24 cellular contexts compared by ENCODE assay signal in genomic region chr2:19435815-19436214, GRCh38.
DNase-seq lines count a peak whose midpoint lies in the region; ATAC-seq and TF ChIP-seq lines count a peak whose summit lies in the region.
"Had no signal": no experiment of that assay in that cellular context is flagged by ENCODE, and none has a peak within 500 bp of the region (broad histone marks: within the 10 kb centered on the region; RNA-seq: fewer than 3 reads in every experiment).

No MANE protein-coding gene starts in this region.

- intact Hi-C loops in sciatic nerve (cut with DNase I) (no loop called here), ovary (cut with DNase I) (no loop called here)

- no peaks in the 10 kb centered on the region for H3K4me1 ChIP-seq in ovary (ENCODE audit: insufficient read depth)
- H3K4me1 ChIP-seq: gastrocnemius medialis, testis, vagina had no signal

- H3K36me3 ChIP-seq in SK-N-MC (ENCODE audit: insufficient read depth, low read length) (no peaks in the 10 kb centered on the region), ovary (no peaks in the 10 kb centered on the region)
- H3K36me3 ChIP-seq: gastrocnemius medialis, neutrophil, vagina, WERI-Rb-1 had no signal

- peak; percentile 10 for DNase-seq in GM04503 (ENCODE audit: low read depth)
- DNase-seq in SK-N-MC (ENCODE audit: low read depth, low spot score): peak; percentile 57
- peak; percentile 24 for DNase-seq in fibroblast of mammary gland (ENCODE audit: low read depth)
- DNase-seq in sciatic nerve (ENCODE audit: low spot score): no peak
- DNase-seq in ovary: no peak
- no peak for DNase-seq in occipital lobe (lab: John Stamatoyannopoulos, UW)
- DNase-seq in pons (ENCODE audit: low spot score): no peak
- DNase-seq: activated CD4-positive, alpha-beta T cell treated with anti-CD3 and anti-CD28 coated beads, Interleukin-2, amount 10 ng/mL, durations not matched to agents 24 days and 14 days; activated naive CD4-positive, alpha-beta T cell treated with Interleukin-2 at 50 U/mL for 16 hours; activated T-cell treated with anti-CD3 and anti-CD28 coated beads, Interleukin-2, amount 50 U/mL, for 72 hours; CD4-positive, alpha-beta memory T cell; DMS 273 treated with DMSO at 0.1 percent for 48 hours; gastrocnemius medialis; mesenchymal stem cell; NCI-H146; NCI-H510A; stimulated activated CD4-positive, alpha-beta T cell treated with anti-CD3 and anti-CD28 coated beads, Interleukin-15, amount 100 ng/mL, for 24 hours; stimulated activated naive CD4-positive, alpha-beta T cell treated with Interleukin-2 at 50 U/mL for 16 hours; testis; WERI-Rb-1 had no signal

- WGBS in ovary, 3 donors: 0 to 3% (median 0%) methylated on average over 1 of the region's 1 CpG

- no peaks in the 10 kb centered on the region for H3K9me3 ChIP-seq in SK-N-MC (ENCODE audit: low read depth, low read length)
- no peaks in the 10 kb centered on the region for H3K9me3 ChIP-seq in ovary
- H3K9me3 ChIP-seq: gastrocnemius medialis, neutrophil, testis, vagina had no signal

- no peak for TF ChIP-seq CTCF in fibroblast of mammary gland (conservative IDR thresholded peaks at IDR 0.05; ENCODE audit: control insufficient read depth, insufficient read depth, low read depth, low read length)
- no peak for TF ChIP-seq CTCF in ovary (IDR thresholded peaks at IDR 0.05)

- TF ChIP-seq EP300 in ovary (IDR thresholded peaks at IDR 0.05): no peak

- TF ChIP-seq POLR2A in ovary (IDR thresholded peaks at IDR 0.05): no peak

- no peak overlapping the region for H3K9ac ChIP-seq in SK-N-MC (ENCODE audit: insufficient read length)

- 0 out of 2 replicates have a peak overlapping the region, but pooled peaks have one; percentile 17 for H3K4me3 ChIP-seq in SK-N-MC
- no peak overlapping the region for H3K4me3 ChIP-seq in fibroblast of mammary gland (ENCODE audit: control insufficient read depth, low read depth, low read length)
- no peak overlapping the region for H3K4me3 ChIP-seq in ovary
- H3K4me3 ChIP-seq: gastrocnemius medialis, testis, vagina had no signal

- H3K27ac ChIP-seq in SK-N-MC: peak overlapping the region; percentile 25; the same call in 1 of the 2 replicates
- H3K27ac ChIP-seq in ovary: no peak overlapping the region
- H3K27ac ChIP-seq: gastrocnemius medialis, neutrophil, testis, vagina, WERI-Rb-1 had no signal

- no peaks in the 10 kb centered on the region for H3K27me3 ChIP-seq in ovary
- H3K27me3 ChIP-seq: gastrocnemius medialis, neutrophil, testis, vagina had no signal

- ATAC-seq in sciatic nerve (peak; percentile 26), GM21529 (IDR thresholded peaks at IDR 0.05; ENCODE audit: unreplicated experiment) (no peak)
- ATAC-seq: activated T-cell treated with anti-CD3 and anti-CD28 coated beads, Interleukin-2, amount 50 U/mL, for 72 hours; gastrocnemius medialis; HCT116 had no signal

Comparison
In these comparisons a context has a peak if more than half of its experiments do, and no peak if none do; other contexts are left out.
1. DNase-seq: peak in GM04503 (single experiment), SK-N-MC (single experiment) and fibroblast of mammary gland (single experiment); none in sciatic nerve (single experiment), ovary (0 of 5), occipital lobe (single experiment) and pons (single experiment).